In the genomic region with DNA sequence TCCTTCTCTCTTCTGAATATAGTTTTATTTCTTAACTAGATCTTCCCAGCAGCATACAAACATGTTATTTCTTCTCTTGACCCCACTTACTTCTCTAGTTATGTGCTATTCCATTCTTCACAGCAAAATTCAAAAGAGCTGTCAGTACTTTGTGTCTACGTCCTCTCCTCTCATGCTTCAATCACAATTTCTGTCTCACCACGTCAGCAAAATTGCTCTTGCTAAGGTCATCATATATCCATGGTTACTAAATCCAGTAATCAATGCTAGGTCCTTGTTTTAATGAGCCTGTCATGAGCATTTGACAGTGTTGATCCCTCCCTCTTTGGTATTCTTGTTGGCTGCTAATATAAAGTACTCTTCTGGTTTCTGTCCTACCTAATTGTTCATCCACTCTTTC, we compare ENCODE assay signal across 32 cellular contexts.
"Had no signal": no experiment of that assay in that cellular context is flagged by ENCODE, and none has a peak within 500 bp of the region (broad histone marks: within the 10 kb centered on the region; RNA-seq: fewer than 3 reads in every experiment).

No MANE protein-coding gene starts in this region.

- H3K4me2 ChIP-seq: neural progenitor cell, smooth muscle cell had no signal

- H3K9me3 ChIP-seq: ovary, prostate gland, spleen, suprapubic skin, testis, tibial artery, transverse colon, upper lobe of right lung, uterus had no signal

- H2AFZ ChIP-seq: neural progenitor cell, parathyroid adenoma had no signal

- H3K27ac ChIP-seq: neural progenitor cell, ovary, parathyroid adenoma, prostate gland, skin epidermis, spleen, suprapubic skin, testis, tibial artery, transverse colon, upper lobe of right lung, uterus had no signal

- ATAC-seq: naive thymus-derived CD8-positive, alpha-beta T cell; natural killer cell treated with Interleukin-12 subunit alpha and Interleukin-12 subunit beta and Interleukin-15 and Interleukin-18, amount 100 ng/mL, for 72 hours; right cardiac atrium; sciatic nerve; stimulated activated memory B cell treated with anti-CD40 and anti-IgM and Interleukin-4, amounts not matched to agents 10 μg/mL and 1 μg/mL and 100 μg/mL, for 72 hours; stimulated activated naive CD8-positive, alpha-beta T cell treated with anti-CD3 and anti-CD28 coated beads, Interleukin-15, amount 100 ng/mL, for 72 hours; stimulated activated naive CD8-positive, alpha-beta T cell treated with anti-CD3 and anti-CD28 coated beads, Interleukin-15, Interleukin-2, amounts not matched to agents 100 U/mL and 50 U/mL, for 24 hours; upper lobe of right lung had no signal

- H3K79me2 ChIP-seq: parathyroid adenoma had no signal

- H3K4me3 ChIP-seq: neural progenitor cell, ovary, prostate gland, skin epidermis, smooth muscle cell, spleen, suprapubic skin, testis, tibial artery, transverse colon, upper lobe of right lung, uterus had no signal

- H3K4me1 ChIP-seq: neural progenitor cell, parathyroid adenoma, prostate gland, suprapubic skin, testis, transverse colon, upper lobe of right lung, uterus had no signal

- H3K9ac ChIP-seq: neural progenitor cell, parathyroid adenoma had no signal

- H3K36me3 ChIP-seq: neural progenitor cell, ovary, prostate gland, suprapubic skin, upper lobe of right lung, uterus had no signal

- H3K27me3 ChIP-seq: neural progenitor cell, ovary, spleen, suprapubic skin, testis, tibial artery, transverse colon, upper lobe of right lung, uterus had no signal

- DNase-seq: naive B cell; naive thymus-derived CD8-positive, alpha-beta T cell; nephron progenitor cell; occipital lobe; ovary; posterior cingulate gyrus; retina; right cardiac atrium; spleen; stimulated activated CD4-positive, alpha-beta T cell treated with anti-CD3 and anti-CD28 coated beads, Interleukin-12 subunit alpha, Interleukin-12 subunit beta, amount 100 ng/mL, for 4 hours; stimulated activated CD4-positive, alpha-beta T cell treated with anti-CD3 and anti-CD28 coated beads, Interleukin-1b, Interleukin-23, amount 100 ng/mL, for 48 hours; stimulated activated CD4-positive, alpha-beta T cell treated with anti-CD3 and anti-CD28 coated beads, Interleukin-4, amount 100 ng/mL, for 1 hour; stimulated activated CD4-positive, alpha-beta T cell treated with anti-CD3 and anti-CD28 coated beads, Interleukin-4, amount 100 ng/mL, for 4 hours; stimulated activated CD8-positive, alpha-beta memory T cell treated with anti-CD3 and anti-CD28 coated beads, Interleukin-4, amount 100 ng/mL, for 48 hours; stimulated activated naive CD4-positive, alpha-beta T cell; stimulated activated naive CD8-positive, alpha-beta T cell treated with anti-CD3 and anti-CD28 coated beads, Interleukin-15, amount 100 ng/mL, for 72 hours; stimulated activated naive CD8-positive, alpha-beta T cell treated with anti-CD3 and anti-CD28 coated beads, Interleukin-15, Interleukin-2, amounts not matched to agents 100 U/mL and 50 U/mL, for 24 hours; substantia nigra; testis; tibial artery; transverse colon; upper lobe of right lung; uterus had no signal
